Comparison of ENCODE assay signal across 8 cellular contexts in the genomic region with DNA sequence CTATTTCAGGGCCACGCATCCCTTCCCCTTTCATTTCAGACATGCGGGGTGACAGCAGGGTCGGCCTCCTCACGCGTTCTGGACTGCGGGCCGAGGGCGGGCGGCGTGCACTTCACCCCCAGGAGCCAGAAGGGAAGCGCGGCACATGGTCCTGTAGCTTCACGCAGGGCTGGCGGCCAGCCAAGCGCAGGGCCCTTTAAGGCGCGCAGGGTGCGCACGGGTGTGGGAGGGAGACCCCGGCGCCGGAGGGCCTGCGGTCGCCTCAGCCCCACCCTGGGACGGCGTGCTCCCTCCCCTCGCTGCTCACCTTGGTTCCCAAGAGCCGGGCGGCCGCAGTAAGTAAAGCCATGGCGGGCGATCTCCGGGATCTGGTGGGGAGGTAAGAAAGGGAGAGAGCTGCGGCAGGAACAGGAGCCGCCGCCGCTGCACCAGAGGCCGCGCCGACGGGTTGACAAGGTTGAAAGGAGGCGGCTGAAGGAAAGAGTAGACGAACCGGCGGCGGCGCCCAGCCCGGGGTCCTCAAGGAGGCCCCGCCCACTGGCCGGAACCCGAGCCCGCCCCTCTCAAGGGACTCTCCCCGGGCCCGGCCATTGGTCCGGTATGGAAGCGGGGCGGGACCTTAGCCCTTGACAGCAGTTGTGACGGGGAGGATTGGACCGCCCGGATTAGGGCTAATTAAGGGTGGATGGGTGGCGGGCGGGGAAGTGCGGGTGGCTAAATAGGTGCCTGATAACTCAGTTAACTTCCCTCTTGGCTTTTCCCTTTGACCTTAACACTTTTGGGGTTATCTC. TPM values are rescaled to one million over a fixed set of nuclear protein-coding genes. Genes with fewer than 3 reads are reported as not detected.
DNase-seq lines count a peak whose midpoint lies in the region; ATAC-seq, FAIRE-seq and TF ChIP-seq lines count a peak whose summit lies in the region.

TSS of gene CS (minus strand) at position 478 of the 791 bp plus-strand sequence. CDS start at position 349, 129 bp downstream.

- no peaks in the 10 kb centered on the region for H3K36me3 Mint-ChIP-seq in natural killer cell treated with Interleukin-12 subunit alpha and Interleukin-12 subunit beta and Interleukin-15 and Interleukin-18, amount 100 ng/mL, for 72 hours

- peak within 1 kb of the TSS; percentile 95 for H3K4me3 ChIP-seq in Loucy (ENCODE audit: low read length, poor library complexity, severe bottlenecking)

- TF ChIP-seq POLR2A in H54 (IDR thresholded peaks at IDR 0.05; ENCODE audit: low read depth, low read length) (peak; percentile 57), Raji (IDR thresholded peaks at IDR 0.05; ENCODE audit: insufficient read depth, low read depth, low read length) (peak; percentile 66)

- peaks cover 63% of the 10 kb centered on the region for H3K79me2 ChIP-seq in Loucy (ENCODE audit: insufficient read depth, low read length)

- H3K27me3 Mint-ChIP-seq in natural killer cell treated with Interleukin-12 subunit alpha and Interleukin-12 subunit beta and Interleukin-15 and Interleukin-18, amount 100 ng/mL, for 72 hours, result no peaks in the 10 kb centered on the region

- H3K27ac Mint-ChIP-seq in natural killer cell treated with Interleukin-12 subunit alpha and Interleukin-12 subunit beta and Interleukin-15 and Interleukin-18, amount 100 ng/mL, for 72 hours, result peak within 1 kb of the TSS; percentile 87 to 95

- DNase-seq in EL (peak; percentile 99), H54 (ENCODE audit: insufficient read length, low spot score) (peak; percentile 91), fibroblast of peridontal ligament (ENCODE audit: extremely low read depth) (peak; percentile 95)
- peak; percentile 99 for DNase-seq in activated T-helper 9 cell treated with anti-CD3 and anti-CD28 coated beads, Interleukin-2, amount 50 U/mL, for 16 hours (ENCODE audit: low read depth)
- peak; percentile 100 for DNase-seq in natural killer cell treated with Interleukin-12 subunit alpha and Interleukin-12 subunit beta and Interleukin-15 and Interleukin-18, amount 100 ng/mL, for 72 hours (ENCODE audit: low spot score)
- peak; percentile 99 for DNase-seq in stimulated activated naive CD8-positive, alpha-beta T cell treated with anti-CD3 and anti-CD28 coated beads, Interleukin-15, Interleukin-2, amounts not matched to agents 100 U/mL and 50 U/mL, for 24 hours

- no peaks in the 10 kb centered on the region for H3K36me3 ChIP-seq in Loucy (ENCODE audit: insufficient read depth, low read length)

- peak within 1 kb of the TSS; percentile 84 for H3K4me3 Mint-ChIP-seq in natural killer cell treated with Interleukin-12 subunit alpha and Interleukin-12 subunit beta and Interleukin-15 and Interleukin-18, amount 100 ng/mL, for 72 hours

- peaks cover 39 to 49% of the 10 kb centered on the region in 2 donors for H3K4me1 Mint-ChIP-seq in natural killer cell treated with Interleukin-12 subunit alpha and Interleukin-12 subunit beta and Interleukin-15 and Interleukin-18, amount 100 ng/mL, for 72 hours (ENCODE audit: low read depth in 2 of 2)

- peak within 1 kb of the TSS; percentile 80 for H3K9ac ChIP-seq in Loucy (ENCODE audit: low read depth, low read length, poor library complexity, severe bottlenecking)

- FAIRE-seq in H54 (lab: Jason Lieb, UNC), result peak; percentile 53

- H2AFZ ChIP-seq in Loucy (ENCODE audit: low read length), result peak within 1 kb of the TSS; percentile 89

- H3K4me2 ChIP-seq in Loucy (ENCODE audit: low read depth, low read length, poor library complexity, severe bottlenecking), result peak within 1 kb of the TSS; percentile 87

- no peaks in the 10 kb centered on the region for H3K27me3 ChIP-seq in Loucy (ENCODE audit: insufficient read depth, low read length, poor library complexity, severe bottlenecking)

- no peaks in the 10 kb centered on the region for H3K9me3 Mint-ChIP-seq in natural killer cell treated with Interleukin-12 subunit alpha and Interleukin-12 subunit beta and Interleukin-15 and Interleukin-18, amount 100 ng/mL, for 72 hours

- no peaks in the 10 kb centered on the region for H3F3A ChIP-seq in Loucy (ENCODE audit: low read depth)

- H3K4me1 ChIP-seq in Loucy (ENCODE audit: insufficient read depth, low read length, poor library complexity, severe bottlenecking), result peaks cover 44% of the 10 kb centered on the region

- TF ChIP-seq CTCF in Loucy (conservative IDR thresholded peaks at IDR 0.05; ENCODE audit: low read length), result no peak

- no peaks in the 10 kb centered on the region for H3K9me3 ChIP-seq in Loucy (ENCODE audit: insufficient read depth, low read depth, low read length)

- H4K20me1 ChIP-seq in Loucy (ENCODE audit: insufficient read depth, low read length, poor library complexity, severe bottlenecking), result peaks cover 33% of the 10 kb centered on the region

- ATAC-seq in natural killer cell treated with Interleukin-12 subunit alpha and Interleukin-12 subunit beta and Interleukin-15 and Interleukin-18, amount 100 ng/mL, for 72 hours, result peak; percentile 99 to 100
- ATAC-seq in stimulated activated naive CD8-positive, alpha-beta T cell treated with anti-CD3 and anti-CD28 coated beads, Interleukin-15, Interleukin-2, amounts not matched to agents 100 U/mL and 50 U/mL, for 24 hours, result peak; percentile 97

- H3K9me2 ChIP-seq in Loucy (replicated peaks; ENCODE audit: low read depth, low read length), result no peaks in the 10 kb centered on the region

RNA-seq across cellular contexts. Expression of gene CS, which starts in this region (rescaled TPM):
- total RNA-seq in natural killer cell treated with Interleukin-12 subunit alpha and Interleukin-12 subunit beta and Interleukin-15 and Interleukin-18, amount 100 ng/mL, for 72 hours, result 100 to 1,000 TPM; 206 to 278 TPM

Comparison
In these comparisons a context has a peak if more than half of its experiments do, and no peak if none do; other contexts are left out.
1. Peak in every context shown above with its lines: DNase-seq, ATAC-seq and H3K4me3 ChIP-seq.